ENCODE assay signal across 9 cellular contexts in genomic region chr13:89497658-89498057, GRCh38.
"Had no signal": no experiment of that assay in that cellular context is flagged by ENCODE, and none has a peak within 500 bp of the region (broad histone marks: within the 10 kb centered on the region; RNA-seq: fewer than 3 reads in every experiment).

No MANE protein-coding gene starts in this region.

- H3K9me3 ChIP-seq: HAP-1 had no signal

- H3K4me3 Mint-ChIP-seq: HFFc6, IgD-negative memory B cell had no signal

- H2AFZ ChIP-seq: GM23248 had no signal

- H3K27ac Mint-ChIP-seq: HFFc6 had no signal

- H3K4me3 ChIP-seq: GM23248, HAP-1 had no signal

- H3K36me3 Mint-ChIP-seq: IgD-negative memory B cell had no signal

- H3K36me3 ChIP-seq: HAP-1 had no signal

- H3K27ac ChIP-seq: GM23248 had no signal

- H3K4me1 ChIP-seq: HAP-1 had no signal

- H3K9ac ChIP-seq: GM23248 had no signal

- DNase-seq: GM23248, GOT3, H7, HFFc6, KBM-7 had no signal

- ATAC-seq: HCT116 had no signal

- FAIRE-seq: HTR-8/SVneo had no signal

- H3K27me3 Mint-ChIP-seq: IgD-negative memory B cell had no signal

- H3K4me1 Mint-ChIP-seq: IgD-negative memory B cell had no signal
